ENCODE assay signal across 27 cellular contexts in the genomic region with DNA sequence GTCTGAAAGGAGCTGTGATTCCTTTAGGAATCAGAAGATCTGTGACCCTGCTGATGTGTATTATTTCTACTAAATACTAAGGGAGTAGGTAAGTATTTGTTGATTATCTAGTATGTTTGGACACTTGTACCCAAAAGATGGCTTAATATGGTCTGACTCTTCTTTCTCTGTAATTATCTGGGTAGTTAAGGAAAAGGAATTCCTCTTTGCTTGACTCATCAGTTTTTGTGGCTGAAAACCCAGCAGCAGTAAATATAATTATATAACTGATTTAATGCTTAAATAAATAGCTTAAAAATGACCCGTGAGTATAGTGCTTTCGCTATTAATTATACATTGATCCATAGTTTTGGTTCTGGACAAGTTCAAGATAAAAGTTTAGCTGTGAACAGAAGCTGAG.
"Had no signal": no experiment of that assay in that cellular context is flagged by ENCODE, and none has a peak within 500 bp of the region (broad histone marks: within the 10 kb centered on the region; RNA-seq: fewer than 3 reads in every experiment).

No MANE protein-coding gene starts in this region.

- H3K4me3 ChIP-seq: cardiac muscle cell, colonic mucosa, pancreas, prostate gland, sigmoid colon, stomach, suprapubic skin, tibial artery had no signal

- H3K4me1 ChIP-seq: colonic mucosa, pancreas, prostate gland, stomach had no signal

- H3K9me3 ChIP-seq: colonic mucosa, pancreas, prostate gland, sigmoid colon, stomach, suprapubic skin, tibial artery had no signal

- DNase-seq: activated CD4-positive, alpha-beta memory T cell treated with anti-CD3 and anti-CD28 coated beads, Interleukin-2, amount 10 ng/mL, durations not matched to agents 7 days and 5 days; activated CD4-positive, alpha-beta T cell treated with anti-CD3 and anti-CD28 coated beads, Interleukin-2, amount 10 ng/mL, durations not matched to agents 24 days and 14 days; activated CD4-positive, CD25-positive, alpha-beta regulatory T cell treated with anti-CD3 and anti-CD28 coated beads, Interleukin-2, amount 50 U/mL, for 72 hours; activated CD8-positive, alpha-beta memory T cell treated with anti-CD3 and anti-CD28 coated beads, Interleukin-2, amount 50 U/mL, for 48 hours; activated gamma-delta T cell treated with Interleukin-2 at 50 U/mL for 16 hours; activated naive CD4-positive, alpha-beta T cell treated with anti-CD3 and anti-CD28 coated beads, Interleukin-2, amount 50 U/mL, for 16 hours; activated T-cell treated with anti-CD3 and anti-CD28 coated beads, Interleukin-2, amount 50 U/mL, for 24 hours; cerebellar nuclear complex; colonic mucosa; effector memory CD4-positive, alpha-beta T cell; foreskin fibroblast; head of caudate nucleus; hypothalamus; midbrain; naive thymus-derived CD8-positive, alpha-beta T cell; nucleus accumbens; pancreas; sigmoid colon; stimulated activated CD4-positive, alpha-beta T cell treated with anti-CD3 and anti-CD28 coated beads, Interleukin-15, amount 100 ng/mL, for 24 hours; stimulated activated CD4-positive, alpha-beta T cell treated with anti-CD3 and anti-CD28 coated beads, Interleukin-2, amount 100 ng/mL, for 24 hours; stimulated activated naive B cell treated with anti-CD40 and anti-IgM and Interleukin-4, amounts not matched to agents 10 μg/mL and 1 μg/mL and 100 μg/mL, for 72 hours; stomach; T1000; tibial artery had no signal

- H3K36me3 ChIP-seq: cardiac muscle cell, colonic mucosa, pancreas, prostate gland, sigmoid colon, stomach, suprapubic skin, tibial artery had no signal

- H3K27me3 ChIP-seq: cardiac muscle cell, colonic mucosa, pancreas, sigmoid colon, stomach, suprapubic skin, tibial artery had no signal

- H3K27ac ChIP-seq: cardiac muscle cell, colonic mucosa, pancreas, prostate gland, stomach, suprapubic skin, tibial artery had no signal
